In genomic region chr3:178195824-178196223, GRCh38 we compare ENCODE assay signal across 13 cellular contexts.
A peak's percentile ranks its signal among the peaks of the same experiment; 100 is the strongest.
DNase-seq lines count a peak whose midpoint lies in the region; ATAC-seq and TF ChIP-seq lines count a peak whose summit lies in the region.
"Had no signal": no experiment of that assay in that cellular context is flagged by ENCODE, and none has a peak within 500 bp of the region (broad histone marks: within the 10 kb centered on the region; RNA-seq: fewer than 3 reads in every experiment).

No MANE protein-coding gene starts in this region.

- H3K36me3 ChIP-seq in breast epithelium (no peaks in the 10 kb centered on the region), smooth muscle cell (ENCODE audit: low read depth) (no peaks in the 10 kb centered on the region)

- POLR2A ChIA-PET in MCF 10A (lab: Yijun Ruan, JAX), result interaction anchor here (0.7 to 2.8 kb wide), 8 partner anchors 8 to 1199 kb away, joined by 3 to 12 read pairs (median 5); no protein-coding TSS in a partner anchor

- H3K27me3 ChIP-seq in breast epithelium (no peaks in the 10 kb centered on the region), smooth muscle cell (ENCODE audit: low read depth) (no peaks in the 10 kb centered on the region)

- no peaks in the 10 kb centered on the region for H3K36me3 Mint-ChIP-seq in MCF 10A (ENCODE audit: insufficient read depth, unreplicated experiment)
- H3K36me3 Mint-ChIP-seq in activated CD4-positive, alpha-beta T cell treated with anti-CD3 and anti-CD28 coated beads, Interleukin-2, amount 10 ng/mL, durations not matched to agents 24 days and 14 days (ENCODE audit: low read depth), result no peaks in the 10 kb centered on the region

- H3K4me1 Mint-ChIP-seq in MCF 10A (ENCODE audit: insufficient read depth, unreplicated experiment), result peaks cover 26% of the 10 kb centered on the region
- no peaks in the 10 kb centered on the region for H3K4me1 Mint-ChIP-seq in activated CD4-positive, alpha-beta T cell treated with anti-CD3 and anti-CD28 coated beads, Interleukin-2, amount 10 ng/mL, durations not matched to agents 24 days and 14 days

- ATAC-seq in HG03064 (IDR thresholded peaks at IDR 0.05; ENCODE audit: low read depth, unreplicated experiment), result peak; percentile 78
- ATAC-seq: Panc1 had no signal

- 65% methylated on average over 2 of the region's 2 CpGs for WGBS in smooth muscle cell (ENCODE audit: low lambda C conversion rate)

- H2AFZ ChIP-seq in smooth muscle cell (ENCODE audit: low read depth), result peak overlapping the region; percentile 1

- H3F3A ChIP-seq in smooth muscle cell (ENCODE audit: low read depth), result no peaks in the 10 kb centered on the region

- H3K4me3 ChIP-seq in breast epithelium (no peak overlapping the region), cardiac fibroblast (replicated peaks in 1 of 2; ENCODE audit: low read depth in 2 of 2, low read length in 2 of 2) (no peak overlapping the region), smooth muscle cell (no peak overlapping the region)

- no peak overlapping the region for H3K27ac ChIP-seq in breast epithelium
- H3K27ac ChIP-seq in smooth muscle cell (ENCODE audit: low read depth), result peak overlapping the region; percentile 50

- no peaks in the 10 kb centered on the region for H4K20me1 ChIP-seq in smooth muscle cell (ENCODE audit: low read depth)

- H3K4me1 ChIP-seq in breast epithelium (no peaks in the 10 kb centered on the region), smooth muscle cell (ENCODE audit: low read depth) (no peaks in the 10 kb centered on the region)

- no peak for TF ChIP-seq POLR2A in breast epithelium (IDR thresholded peaks at IDR 0.05)

- BruUV-seq in MCF 10A (replicated peaks; lab: Mats Ljungman, UMichigan), result no TSS peak

- DNase-seq in MCF 10A (ENCODE audit: unreplicated experiment) (peak; percentile 50), breast epithelium (ENCODE audit: low spot score in 2 of 2) (no peak), cardiac fibroblast (ENCODE audit: low read depth in 2 of 2) (peak; percentile 46 to 79), smooth muscle cell (lab: John Stamatoyannopoulos, UW; ENCODE audit: unreplicated experiment) (no peak), HPDE6-E6E7 (ENCODE audit: extremely low spot score) (no peak), SHP77 treated with DMSO at 0.1 percent for 48 hours (lab: John Stamatoyannopoulos, UW) (no peak)
- DNase-seq in activated CD4-positive, alpha-beta T cell treated with anti-CD3 and anti-CD28 coated beads, Interleukin-2, amount 10 ng/mL, durations not matched to agents 24 days and 14 days, result no peak
- DNase-seq: activated CD8-positive, alpha-beta memory T cell treated with anti-CD3 and anti-CD28 coated beads, Interleukin-2, amount 50 U/mL, for 4 hours; foreskin melanocyte; KBM-7 had no signal

- CTCF ChIA-PET in MCF 10A (lab: Yijun Ruan, JAX), result interaction anchor here (0.7 kb wide), 1 partner anchor 128 kb away, joined by 4 read pairs; no protein-coding TSS in a partner anchor

- H3K79me2 ChIP-seq in smooth muscle cell (ENCODE audit: low read depth), result no peaks in the 10 kb centered on the region

- no peaks in the 10 kb centered on the region for H3K27me3 Mint-ChIP-seq in MCF 10A (ENCODE audit: insufficient read depth, unreplicated experiment)
- peaks cover 2% of the 10 kb centered on the region for H3K27me3 Mint-ChIP-seq in activated CD4-positive, alpha-beta T cell treated with anti-CD3 and anti-CD28 coated beads, Interleukin-2, amount 10 ng/mL, durations not matched to agents 24 days and 14 days

- H3K4me2 ChIP-seq in smooth muscle cell, result no peak overlapping the region

- no peak overlapping the region for H3K9ac ChIP-seq in smooth muscle cell (ENCODE audit: low read depth)

- H3K9me3 Mint-ChIP-seq in MCF 10A (ENCODE audit: unreplicated experiment), result peaks cover 12% of the 10 kb centered on the region
- H3K9me3 Mint-ChIP-seq in activated CD4-positive, alpha-beta T cell treated with anti-CD3 and anti-CD28 coated beads, Interleukin-2, amount 10 ng/mL, durations not matched to agents 24 days and 14 days, result no peaks in the 10 kb centered on the region
- H3K9me3 Mint-ChIP-seq: neural crest cell had no signal

- intact Hi-C loops in MCF 10A (cut with micrococcal nuclease), result no loop called here
- intact Hi-C loops in breast epithelium (cut with DNase I; ENCODE audit: low total_unique reads), result no loop called here
- intact Hi-C loops in activated CD4-positive, alpha-beta T cell treated with anti-CD3 and anti-CD28 coated beads, Interleukin-2, amount 10 ng/mL, durations not matched to agents 24 days and 14 days (cut with micrococcal nuclease), result no loop called here

- no peak overlapping the region for H3K4me3 Mint-ChIP-seq in MCF 10A (ENCODE audit: unreplicated experiment)
- H3K4me3 Mint-ChIP-seq in activated CD4-positive, alpha-beta T cell treated with anti-CD3 and anti-CD28 coated beads, Interleukin-2, amount 10 ng/mL, durations not matched to agents 24 days and 14 days, result no peak overlapping the region
- H3K4me3 Mint-ChIP-seq: neural crest cell had no signal

- H3K9me3 ChIP-seq in breast epithelium (no peaks in the 10 kb centered on the region), smooth muscle cell (replicated peaks; ENCODE audit: low read depth) (no peaks in the 10 kb centered on the region)

- H3K27ac Mint-ChIP-seq in MCF 10A (ENCODE audit: low read depth, unreplicated experiment), result peak overlapping the region; percentile 5
- H3K27ac Mint-ChIP-seq in activated CD4-positive, alpha-beta T cell treated with anti-CD3 and anti-CD28 coated beads, Interleukin-2, amount 10 ng/mL, durations not matched to agents 24 days and 14 days, result no peak overlapping the region

- no peak for TF ChIP-seq CTCF in MCF 10A (IDR thresholded peaks at IDR 0.05; ENCODE audit: unreplicated experiment)
- TF ChIP-seq CTCF in breast epithelium (IDR thresholded peaks at IDR 0.05), result no peak
- TF ChIP-seq CTCF in cardiac fibroblast (IDR thresholded peaks at IDR 0.05; ENCODE audit: low read depth, low read length), result no peak
- no peak for TF ChIP-seq CTCF in smooth muscle cell (IDR thresholded peaks at IDR 0.05; ENCODE audit: borderline replicate concordance, insufficient read depth, poor library complexity, severe bottlenecking)

Comparison
In these comparisons a context has a peak if more than half of its experiments do, and no peak if none do; other contexts are left out.
1. DNase-seq: peak in MCF 10A (single experiment) and cardiac fibroblast (2 of 2); none in breast epithelium (0 of 2), smooth muscle cell (single experiment), activated CD4-positive, alpha-beta T cell treated with anti-CD3 and anti-CD28 coated beads, Interleukin-2, amount 10 ng/mL, durations not matched to agents 24 days and 14 days (single experiment), HPDE6-E6E7 (single experiment) and SHP77 treated with DMSO at 0.1 percent for 48 hours (single experiment).